In the genomic region with DNA sequence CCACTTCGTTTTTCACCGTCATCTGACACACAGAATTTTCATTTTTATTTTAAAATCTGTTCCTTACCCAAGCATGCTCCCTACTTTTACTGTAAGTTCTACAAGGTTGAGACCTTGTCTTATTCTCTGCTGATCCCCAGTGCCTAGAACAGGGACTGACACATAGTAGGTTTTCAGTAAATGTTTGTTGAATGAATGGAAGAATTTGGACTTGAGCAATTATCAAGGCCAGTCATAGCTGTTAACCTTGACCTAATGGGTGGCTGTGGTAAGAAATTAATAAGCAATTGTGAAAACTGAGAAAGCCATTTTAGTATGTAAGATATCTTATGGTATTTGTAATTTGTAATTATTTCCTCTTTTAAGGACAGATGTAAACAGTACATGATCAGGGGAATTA, we compare ENCODE assay signal across 29 cellular contexts.
DNase-seq lines count a peak whose midpoint lies in the region; ATAC-seq and TF ChIP-seq lines count a peak whose summit lies in the region.
"Had no signal": no experiment of that assay in that cellular context is flagged by ENCODE, and none has a peak within 500 bp of the region (broad histone marks: within the 10 kb centered on the region; RNA-seq: fewer than 3 reads in every experiment).

No MANE protein-coding gene starts in this region.

- H3K36me3 ChIP-seq in Karpas-422 (ENCODE audit: insufficient read depth, low read length) (no peaks in the 10 kb centered on the region), sigmoid colon (no peaks in the 10 kb centered on the region)
- H3K36me3 ChIP-seq: spleen, stomach, tibial artery had no signal

- no peaks in the 10 kb centered on the region for H3K9me3 ChIP-seq in Karpas-422 (ENCODE audit: low read length)
- no peaks in the 10 kb centered on the region for H3K9me3 ChIP-seq in sigmoid colon
- H3K9me3 ChIP-seq: SK-N-SH, spleen, stomach, tibial artery had no signal

- no peak overlapping the region for H2AFZ ChIP-seq in Karpas-422 (ENCODE audit: low read length)
- H2AFZ ChIP-seq: parathyroid adenoma had no signal

- no peaks in the 10 kb centered on the region for H3K9me2 ChIP-seq in Karpas-422 (replicated peaks; ENCODE audit: insufficient read depth, low read length)
- H3K9me2 ChIP-seq: SK-N-SH had no signal

- peaks cover 5% of the 10 kb centered on the region for H3K4me1 ChIP-seq in Karpas-422 (ENCODE audit: low read length)
- H3K4me1 ChIP-seq in sigmoid colon = peaks cover 0 to 97% (median 91%) of the 10 kb centered on the region in 4 donors
- H3K4me1 ChIP-seq: parathyroid adenoma had no signal

- DNase-seq in EH (ENCODE audit: low read depth) (peak; percentile 63), Karpas-422 (peak; percentile 14), fibroblast of gingiva (ENCODE audit: low read depth) (peak; percentile 28), sigmoid colon (no peak), GM19240 (ENCODE audit: insufficient read length, low spot score) (no peak), RWPE1 (ENCODE audit: low spot score) (no peak)
- DNase-seq in stimulated activated CD4-positive, alpha-beta T cell treated with anti-CD3 and anti-CD28 coated beads, Interleukin-1b, Interleukin-23, amount 100 ng/mL, for 48 hours = no peak
- DNase-seq: activated CD4-positive, alpha-beta T cell treated with anti-CD3 and anti-CD28 coated beads, Interleukin-2, amount 50 U/mL, for 4 hours; activated naive CD4-positive, alpha-beta T cell treated with Interleukin-2 at 50 U/mL for 16 hours; activated T-cell treated with anti-CD3 and anti-CD28 coated beads, Interleukin-2, amount 50 U/mL, for 72 hours; CD8-positive, alpha-beta memory T cell; dorsolateral prefrontal cortex; hypothalamus; left cardiac atrium; NCI-H1105 treated with DMSO at 0.1 percent for 48 hours; NCI-H187 treated with DMSO at 0.1 percent for 48 hours; NCI-H510A; nephron progenitor cell; SK-N-SH; spleen; stimulated activated CD4-positive, alpha-beta T cell treated with anti-CD3 and anti-CD28 coated beads, Interleukin-2, amount 100 ng/mL, for 48 hours; stomach; T-helper 17 cell; tibial artery had no signal

- WGBS in sigmoid colon, 2 donors = 40 to 42% methylated on average over 2 of the region's 2 CpGs

- no peaks in the 10 kb centered on the region for H3K79me2 ChIP-seq in Karpas-422 (ENCODE audit: low read length)

- TF ChIP-seq POLR2A in sigmoid colon (IDR thresholded peaks at IDR 0.05) = no peak

- intact Hi-C loops in sigmoid colon (cut with DNase I) = loop anchor here (5.0 kb wide), 1 partner anchor 43 kb away; no protein-coding TSS in a partner anchor

- CTCF ChIA-PET in RWPE1 (lab: Yijun Ruan, JAX) = no interaction called here

- no peak for ATAC-seq in GM19395 (IDR thresholded peaks at IDR 0.05; ENCODE audit: unreplicated experiment)
- ATAC-seq: activated CD4-positive, CD25-positive, alpha-beta regulatory T cell treated with anti-CD3 and anti-CD28 coated beads, Interleukin-2, amount 50 U/mL, for 24 hours; activated T-cell treated with anti-CD3 and anti-CD28 coated beads, Interleukin-2, amount 50 U/mL, for 72 hours; K562; T-helper 17 cell had no signal

- H3K4me2 ChIP-seq in Karpas-422 (ENCODE audit: low read depth, low read length, poor library complexity, severe bottlenecking) = no peak overlapping the region
- H3K4me2 ChIP-seq: SK-N-SH had no signal

- no peak for TF ChIP-seq CTCF in sigmoid colon (IDR thresholded peaks at IDR 0.05)
- no peak for TF ChIP-seq CTCF in RWPE1 (conservative IDR thresholded peaks at IDR 0.05; ENCODE audit: low read depth)

- H3K27ac ChIP-seq in Karpas-422 (ENCODE audit: low read length) (no peak overlapping the region), sigmoid colon (peak overlapping the region in 3 of 4 donors; percentile 0 to 84 (median 83)), RWPE1 (no peak overlapping the region; the same call in 1 of the 2 replicates)
- H3K27ac ChIP-seq: dorsolateral prefrontal cortex, parathyroid adenoma, spleen, tibial artery had no signal

- H3K27me3 ChIP-seq in Karpas-422 (ENCODE audit: low read length) = no peaks in the 10 kb centered on the region
- no peaks in the 10 kb centered on the region for H3K27me3 ChIP-seq in sigmoid colon
- H3K27me3 ChIP-seq: spleen, stomach, tibial artery had no signal

- peaks cover 7% of the 10 kb centered on the region; the same call in 1 of the 2 replicates for H4K20me1 ChIP-seq in Karpas-422 (ENCODE audit: insufficient read depth, low read depth, low read length)

- H3K9ac ChIP-seq in Karpas-422 (ENCODE audit: low read length) = no peak overlapping the region
- H3K9ac ChIP-seq: parathyroid adenoma, SK-N-SH had no signal

- TF ChIP-seq EP300 in sigmoid colon (IDR thresholded peaks at IDR 0.05) = no peak

- POLR2A ChIA-PET in RWPE1 (lab: Yijun Ruan, JAX; ENCODE audit: low non-redundant PET) = no interaction called here

- H3K4me3 ChIP-seq in Karpas-422 (ENCODE audit: low read length) = no peak overlapping the region
- no peak overlapping the region for H3K4me3 ChIP-seq in sigmoid colon
- H3K4me3 ChIP-seq: dorsolateral prefrontal cortex, K562, lung, spleen, stomach, tibial artery had no signal

Comparison
In these comparisons a context has a peak if more than half of its experiments do, and no peak if none do; other contexts are left out.
1. DNase-seq: peak in EH (single experiment), Karpas-422 (single experiment) and fibroblast of gingiva (single experiment); none in sigmoid colon (single experiment), GM19240 (single experiment), RWPE1 (single experiment) and stimulated activated CD4-positive, alpha-beta T cell treated with anti-CD3 and anti-CD28 coated beads, Interleukin-1b, Interleukin-23, amount 100 ng/mL, for 48 hours (single experiment).
2. H3K27ac ChIP-seq: peak in sigmoid colon (3 of 4); none in Karpas-422 (single experiment) and RWPE1 (single experiment).